ENCODE assay signal across 13 cellular contexts in genomic region chr12:123104809-123105208, GRCh38. TPM values are rescaled to one million over a fixed set of nuclear protein-coding genes. Genes with fewer than 3 reads are reported as not detected.
A peak's percentile ranks its signal among the peaks of the same experiment; 100 is the strongest.
DNase-seq lines count a peak whose midpoint lies in the region; ATAC-seq, FAIRE-seq and TF ChIP-seq lines count a peak whose summit lies in the region.
"Had no signal": no experiment of that assay in that cellular context is flagged by ENCODE, and none has a peak within 500 bp of the region (broad histone marks: within the 10 kb centered on the region; RNA-seq: fewer than 3 reads in every experiment).

No MANE protein-coding gene starts in this region.

- H4K20me1 ChIP-seq in H9 (ENCODE audit: control insufficient read depth, insufficient read depth, insufficient read length) (no peaks in the 10 kb centered on the region), H1 (replicated peaks in 1 of 2; ENCODE audit: control insufficient read depth in 1 of 2, insufficient read depth in 2 of 2, low read length in 2 of 2) (no peaks in the 10 kb centered on the region)

- H2BK5ac ChIP-seq in H9 (ENCODE audit: insufficient read length, low read length) (no peak overlapping the region), H1 (ENCODE audit: low read depth, low read length) (peak overlapping the region; percentile 87; the same call in 1 of the 2 replicates)

- H3K27me3 Mint-ChIP-seq in CD4-positive, CD25-positive, alpha-beta regulatory T cell, result no peaks in the 10 kb centered on the region
- H3K27me3 Mint-ChIP-seq in H9 (ENCODE audit: low read depth), result peaks cover 17% of the 10 kb centered on the region
- no peaks in the 10 kb centered on the region for H3K27me3 Mint-ChIP-seq in naive thymus-derived CD8-positive, alpha-beta T cell

- H4K5ac ChIP-seq in H9 (ENCODE audit: insufficient read length, low read depth, low read length) (no peak overlapping the region), H1 (ENCODE audit: insufficient read length, low read depth, low read length) (no peak overlapping the region)

- no peak for TF ChIP-seq POLR2A in H1 (IDR thresholded peaks at IDR 0.05; ENCODE audit: control extremely low read depth in 1 of 2, low read depth in 2 of 2, low read length in 2 of 2)

- no CpG with 5 or more reads among the region's 4 CpGs for WGBS in H9 (ENCODE audit: extremely low coverage, insufficient read length, low lambda C conversion rate)
- 85% methylated on average over 4 of the region's 4 CpGs; no CpG with 5 or more reads in 1 of the 2 experiments for WGBS in H1 (ENCODE audit: extremely low coverage in 1 of 2, insufficient coverage in 1 of 2, insufficient read length in 1 of 2, insufficient replicate concordance in 2 of 2, low coverage in 1 of 2, low lambda C conversion rate in 2 of 2, missing lambda C conversion rate in 1 of 2), 2 experiments

- no peak overlapping the region for H3K4me3 ChIP-seq in CD4-positive, CD25-positive, alpha-beta regulatory T cell (ENCODE audit: low read depth, low read length)
- H3K4me3 ChIP-seq in H1 (ENCODE audit: extremely low read depth in 1 of 4, insufficient read depth in 2 of 4, low read depth in 3 of 4, low read length in 4 of 4), result no peak overlapping the region
- H3K4me3 ChIP-seq: GM12878, MG63, prostate gland, tibial nerve had no signal

- peak overlapping the region in 2 of 4 donors; percentile 6 to 86 for H3K4me3 Mint-ChIP-seq in CD4-positive, CD25-positive, alpha-beta regulatory T cell
- H3K4me3 Mint-ChIP-seq in H9, result peak overlapping the region in 1 of 2 experiments; percentile 1; a peak in 2 of 5 replicates
- H3K4me3 Mint-ChIP-seq in naive thymus-derived CD8-positive, alpha-beta T cell, result peak overlapping the region in 1 of 10 donors; percentile 30

- no peaks in the 10 kb centered on the region for H3K79me2 ChIP-seq in H9 (ENCODE audit: insufficient read depth, low read length)
- no peaks in the 10 kb centered on the region for H3K79me2 ChIP-seq in H1 (ENCODE audit: control insufficient read depth in 1 of 2, insufficient read depth in 2 of 2, low read length in 2 of 2)

- H3K56ac ChIP-seq in H9 (ENCODE audit: insufficient read length, low read depth, low read length) (no peak overlapping the region), H1 (replicated peaks; ENCODE audit: insufficient read length, low read depth, low read length) (no peak overlapping the region)

- H3K4me1 Mint-ChIP-seq in CD4-positive, CD25-positive, alpha-beta regulatory T cell, result peaks cover 21 to 88% (median 49%) of the 10 kb centered on the region in 4 donors
- peaks cover 59 to 61% of the 10 kb centered on the region in 2 experiments for H3K4me1 Mint-ChIP-seq in H9
- H3K4me1 Mint-ChIP-seq in naive thymus-derived CD8-positive, alpha-beta T cell, result peaks cover 43 to 72% (median 64%) of the 10 kb centered on the region in 4 donors

- H3K18ac ChIP-seq in H9 (ENCODE audit: insufficient read length, low read depth, low read length), result no peak overlapping the region
- H3K18ac ChIP-seq in H1 (ENCODE audit: extremely low read depth, low read length), result peak overlapping the region; percentile 53; the same call in 1 of the 2 replicates

- CTCF ChIA-PET in H1 (lab: Charles Lee; ENCODE audit: partially characterized antibody), result interaction anchor here (0.6 to 1.8 kb wide), 5 partner anchors 11 to 129 kb away, joined by 3 to 5 read pairs (median 3); partner anchors contain the start of gene OGFOD2

- H2AK5ac ChIP-seq in H9 (ENCODE audit: insufficient read length, low read length) (no peak overlapping the region), H1 (ENCODE audit: low read depth, low read length) (peak overlapping the region; percentile 58; the same call in 1 of the 2 replicates)

- H3K23ac ChIP-seq in H9 (ENCODE audit: insufficient read length, low read depth, low read length) (no peak overlapping the region), H1 (ENCODE audit: insufficient read length) (no peak overlapping the region)

- TF ChIP-seq RAD21 in H1 (IDR thresholded peaks at IDR 0.05 in 1 of 2, conservative IDR thresholded peaks at IDR 0.05 in 1 of 2; ENCODE audit: low read depth in 2 of 2, low read length in 2 of 2), result no peak

- H3K4me2 ChIP-seq in H9 (ENCODE audit: insufficient read depth, insufficient read length, low read length) (no peak overlapping the region), H1 (ENCODE audit: insufficient read depth in 1 of 2, low read depth in 2 of 2, low read length in 2 of 2) (0 out of 4 replicates have a peak overlapping the region, but pooled peaks of 1 of the 2 experiments have one; percentile 14)

- H2AFZ ChIP-seq in H9 (ENCODE audit: low read length), result no peak overlapping the region
- no peak overlapping the region for H2AFZ ChIP-seq in H1 (ENCODE audit: low read length)

- DNase-seq in CD4-positive, CD25-positive, alpha-beta regulatory T cell, result no peak
- DNase-seq in H9 (no peak), H1 (ENCODE audit: low read depth in 1 of 2, low spot score in 2 of 2) (no peak), NCI-H524 (lab: John Stamatoyannopoulos, UW) (no peak), A172 (ENCODE audit: low spot score) (no peak)
- DNase-seq in naive thymus-derived CD8-positive, alpha-beta T cell, result no peak
- DNase-seq in activated effector memory CD4-positive, alpha-beta T cell treated with Interleukin-2 at 50 U/mL for 16 hours, result no peak
- no peak for DNase-seq in effector CD8-positive, alpha-beta T cell (lab: John Stamatoyannopoulos, UW)
- DNase-seq: EL, MG63 had no signal

- no peak overlapping the region for H3T11ph ChIP-seq in H9 (ENCODE audit: low read length)

- no peaks in the 10 kb centered on the region for H3K9me3 Mint-ChIP-seq in CD4-positive, CD25-positive, alpha-beta regulatory T cell
- H3K9me3 Mint-ChIP-seq in H9, result no peaks in the 10 kb centered on the region
- no peaks in the 10 kb centered on the region for H3K9me3 Mint-ChIP-seq in naive thymus-derived CD8-positive, alpha-beta T cell

- H3K27ac ChIP-seq in CD4-positive, CD25-positive, alpha-beta regulatory T cell (ENCODE audit: insufficient read depth, low read length, poor library complexity, severe bottlenecking), result no peak overlapping the region
- H3K27ac ChIP-seq in H9 (ENCODE audit: insufficient read length, low read depth, low read length), result no peak overlapping the region
- no peak overlapping the region for H3K27ac ChIP-seq in H1 (ENCODE audit: low read depth, low read length)
- H3K27ac ChIP-seq: prostate gland, tibial nerve had no signal

- no peak for ATAC-seq in CD4-positive, CD25-positive, alpha-beta regulatory T cell (ENCODE audit: low read depth in 2 of 2)
- no peak for ATAC-seq in naive thymus-derived CD8-positive, alpha-beta T cell
- ATAC-seq: GM12878 had no signal

- H2BK15ac ChIP-seq in H9 (ENCODE audit: low read depth, low read length) (no peak overlapping the region), H1 (ENCODE audit: low read length) (no peak overlapping the region)

- no peaks in the 10 kb centered on the region for H3K79me1 ChIP-seq in H9 (ENCODE audit: insufficient read depth, low read depth, low read length, poor library complexity, severe bottlenecking)
- H3K79me1 ChIP-seq in H1 (ENCODE audit: low read depth, low read length), result no peaks in the 10 kb centered on the region

- H3K27me3 ChIP-seq in CD4-positive, CD25-positive, alpha-beta regulatory T cell (ENCODE audit: control insufficient read depth, insufficient read depth, low read length), result no peaks in the 10 kb centered on the region
- H3K27me3 ChIP-seq in H9 (ENCODE audit: insufficient read depth, low read length), result no peaks in the 10 kb centered on the region
- H3K27me3 ChIP-seq in H1 (replicated peaks in 1 of 4; ENCODE audit: control insufficient read depth in 3 of 4, extremely low read depth in 1 of 4, insufficient read depth in 3 of 4, low read length in 3 of 4), result no peaks in the 10 kb centered on the region; a peak in 1 of 7 replicates
- H3K27me3 ChIP-seq: MG63, tibial nerve had no signal

- H3K36me3 ChIP-seq in CD4-positive, CD25-positive, alpha-beta regulatory T cell (ENCODE audit: control insufficient read depth, insufficient read depth, low read length), result peaks cover 8% of the 10 kb centered on the region
- no peaks in the 10 kb centered on the region for H3K36me3 ChIP-seq in H1 (ENCODE audit: control insufficient read depth in 2 of 4, insufficient read depth in 4 of 4, low read length in 3 of 4)
- H3K36me3 ChIP-seq: prostate gland had no signal

- no peaks in the 10 kb centered on the region for H3K23me2 ChIP-seq in H9 (ENCODE audit: insufficient read length, low read depth, low read length, poor library complexity, severe bottlenecking)
- no peaks in the 10 kb centered on the region for H3K23me2 ChIP-seq in H1 (ENCODE audit: low read depth, low read length)

- no peak for TF ChIP-seq EP300 in H1 (IDR thresholded peaks at IDR 0.05; ENCODE audit: borderline replicate concordance in 1 of 2, low read depth in 2 of 2, low read length in 2 of 2)

- no peak overlapping the region for H4K91ac ChIP-seq in H9 (ENCODE audit: insufficient read length, low read depth, low read length)
- peak overlapping the region; percentile 6 for H4K91ac ChIP-seq in H1 (replicated peaks; ENCODE audit: insufficient read length, low read length)

- H3K9me3 ChIP-seq in CD4-positive, CD25-positive, alpha-beta regulatory T cell (ENCODE audit: control insufficient read depth in 2 of 2, low read length in 2 of 2), result no peaks in the 10 kb centered on the region
- H3K9me3 ChIP-seq in H9 (ENCODE audit: control insufficient read depth, low read depth, low read length), result no peaks in the 10 kb centered on the region
- H3K9me3 ChIP-seq in H1 (ENCODE audit: insufficient read depth in 2 of 2, low read depth in 1 of 2, low read length in 1 of 2), result no peaks in the 10 kb centered on the region
- H3K9me3 ChIP-seq: MG63, prostate gland, tibial nerve had no signal

- H3K9ac ChIP-seq in H9 (ENCODE audit: extremely low read depth, insufficient read length, low read length) (no peak overlapping the region), H1 (replicated peaks in 1 of 4; ENCODE audit: extremely low read depth in 1 of 4, low read depth in 3 of 4, low read length in 3 of 4) (no peak overlapping the region)

- H3K36me3 Mint-ChIP-seq in CD4-positive, CD25-positive, alpha-beta regulatory T cell, result peaks cover 50% of the 10 kb centered on the region
- H3K36me3 Mint-ChIP-seq in H9 (ENCODE audit: insufficient read depth in 1 of 3, low read depth in 3 of 3), result no peaks in the 10 kb centered on the region; a peak in 1 of 7 replicates
- H3K36me3 Mint-ChIP-seq in naive thymus-derived CD8-positive, alpha-beta T cell, result peaks cover 3 to 16% (median 7%) of the 10 kb centered on the region in 3 donors

- H4K8ac ChIP-seq in H9 (replicated peaks; ENCODE audit: insufficient read length, low read depth, low read length) (no peak overlapping the region), H1 (ENCODE audit: extremely low read depth, insufficient read depth, low read length) (no peak overlapping the region)

- peaks cover 54% of the 10 kb centered on the region for H3K4me1 ChIP-seq in CD4-positive, CD25-positive, alpha-beta regulatory T cell (ENCODE audit: control insufficient read depth, insufficient read depth, low read length, poor library complexity, severe bottlenecking)
- H3K4me1 ChIP-seq in H9 (ENCODE audit: insufficient read depth, low read length), result peaks cover 18% of the 10 kb centered on the region; the same call in 1 of the 2 replicates
- peaks cover 9 to 23% (median 16%) of the 10 kb centered on the region in 4 experiments for H3K4me1 ChIP-seq in H1 (replicated peaks in 1 of 4; ENCODE audit: control insufficient read depth in 3 of 4, insufficient read depth in 4 of 4, low read length in 3 of 4)
- H3K4me1 ChIP-seq: prostate gland had no signal

- FAIRE-seq in H1 (lab: Jason Lieb, UNC), result no peak
- FAIRE-seq: GM12878 had no signal

- H2BK20ac ChIP-seq in H9 (ENCODE audit: low read depth, low read length, poor library complexity, severe bottlenecking), result no peak overlapping the region
- H2BK20ac ChIP-seq in H1 (ENCODE audit: low read length), result peak overlapping the region; percentile 53

- H3K27ac Mint-ChIP-seq in CD4-positive, CD25-positive, alpha-beta regulatory T cell, result peak overlapping the region; percentile 77 to 98 (median 97)
- H3K27ac Mint-ChIP-seq in H9, result peak overlapping the region in 2 of 3 experiments; percentile 2 to 5; a peak in 3 of 7 replicates
- H3K27ac Mint-ChIP-seq in naive thymus-derived CD8-positive, alpha-beta T cell, result peak overlapping the region in 9 of 10 donors; percentile 33 to 97 (median 94)

- H2BK120ac ChIP-seq in H9 (ENCODE audit: low read depth, low read length, poor library complexity, severe bottlenecking), result no peak overlapping the region
- H2BK120ac ChIP-seq in H1 (replicated peaks; ENCODE audit: low read depth, low read length), result no peak overlapping the region

- no peak overlapping the region for H2BK12ac ChIP-seq in H9 (ENCODE audit: insufficient read length, low read depth, low read length)
- peak overlapping the region; percentile 83; the same call in 1 of the 2 replicates for H2BK12ac ChIP-seq in H1 (ENCODE audit: low read depth, low read length)

- POLR2A ChIA-PET in H1 (lab: Charles Lee; ENCODE audit: partially characterized antibody), result interaction anchor here (1.0 to 1.3 kb wide), 3 partner anchors 10 to 128 kb away, joined by 3 to 4 read pairs (median 4); partner anchors contain the start of genes MPHOSPH9 and MTRFR
- POLR2A ChIA-PET in naive thymus-derived CD8-positive, alpha-beta T cell (lab: Charles Lee), result interaction anchor here (0.8 to 8.8 kb wide), 3 partner anchors 14 to 128 kb away, joined by 3 to 143 read pairs (median 3); partner anchors contain the start of genes MPHOSPH9 and MTRFR

- H3K4ac ChIP-seq in H9 (ENCODE audit: low read depth, low read length), result no peak overlapping the region
- no peak overlapping the region for H3K4ac ChIP-seq in H1 (replicated peaks; ENCODE audit: insufficient read length, low read depth, low read length)

- H3K14ac ChIP-seq in H9 (ENCODE audit: insufficient read depth, low read length) (no peak overlapping the region), H1 (ENCODE audit: insufficient read length) (no peak overlapping the region)

- TF ChIP-seq CTCF in H9 (conservative IDR thresholded peaks at IDR 0.05) (no peak), H1 (IDR thresholded peaks at IDR 0.05; ENCODE audit: control extremely low read depth in 1 of 3, insufficient read depth in 1 of 3, low read depth in 1 of 3, low read length in 3 of 3) (no peak)

RNA-seq across cellular contexts. Expression of gene PITPNM2, which starts 46.1 kb away (rescaled TPM):
- total RNA-seq in CD4-positive, CD25-positive, alpha-beta regulatory T cell, result 57.2 TPM
- polyA plus RNA-seq in CD4-positive, CD25-positive, alpha-beta regulatory T cell, result 1 to 10 TPM; 2.2 to 4.5 (median 3.9) TPM
- 1.2 and 1.8 TPM in 2 replicates for total RNA-seq in H9 (2021)
- 2.3 and 3.4 TPM in 2 replicates for total RNA-seq in H1 (2021; fragmentation: NEBNext Ultra II Directional; extraction: Animal tissue kit (Norgen Biotek cat#: 25700))
- polyA plus RNA-seq in H1 (2011; rRNA removed), result 0.59 and 0.97 TPM in 2 replicates
- 0.90 TPM for polyA plus RNA-seq in H1 (2011; cell fraction: cytosol; rRNA removed)
- 3.2 TPM for polyA plus RNA-seq in H1 (2011; cell fraction: nucleus; rRNA removed)
- 1.2 to 1.9 TPM (median 1.6 TPM) in 4 replicates for polyA plus RNA-seq in H1 (2012, experiment 1 of 2)
- polyA plus RNA-seq in H1 (2012, experiment 2 of 2), result 0.87 TPM
- 1.4 TPM for polyA plus RNA-seq in H1 (2013, experiment 1 of 2)
- polyA plus RNA-seq in H1 (2013, experiment 2 of 2), result 1.7 TPM
- polyA minus RNA-seq in H1 (2011; rRNA and poly(A)+ RNA removed), result 1.0 and 1.1 TPM in 2 replicates
- polyA minus RNA-seq in H1 (2011; cell fraction: cytosol; rRNA and poly(A)+ RNA removed), result 2.3 TPM
- polyA minus RNA-seq in H1 (2011; cell fraction: nucleus; rRNA and poly(A)+ RNA removed), result 1.8 TPM
- 10 to 100 TPM; 36.9 to 42.7 TPM for total RNA-seq in naive thymus-derived CD8-positive, alpha-beta T cell
- polyA plus RNA-seq in naive thymus-derived CD8-positive, alpha-beta T cell, result 1 to 10 TPM; 4.0 to 6.3 (median 4.7) TPM
- 1.8 and 3.6 TPM in 2 replicates for total RNA-seq in A172 (2014; rRNA removed; shearing (Covaris generic))

Comparison
In these comparisons a context has a peak if more than half of its experiments do, and no peak if none do; other contexts are left out.
1. H3K27ac Mint-ChIP-seq: peak in every context shown above with its lines; median percentile 97 in CD4-positive, CD25-positive, alpha-beta regulatory T cell; 94 in naive thymus-derived CD8-positive, alpha-beta T cell; 4 in H9.